ENCODE assay signal across 1 cellular context in the genomic region with DNA sequence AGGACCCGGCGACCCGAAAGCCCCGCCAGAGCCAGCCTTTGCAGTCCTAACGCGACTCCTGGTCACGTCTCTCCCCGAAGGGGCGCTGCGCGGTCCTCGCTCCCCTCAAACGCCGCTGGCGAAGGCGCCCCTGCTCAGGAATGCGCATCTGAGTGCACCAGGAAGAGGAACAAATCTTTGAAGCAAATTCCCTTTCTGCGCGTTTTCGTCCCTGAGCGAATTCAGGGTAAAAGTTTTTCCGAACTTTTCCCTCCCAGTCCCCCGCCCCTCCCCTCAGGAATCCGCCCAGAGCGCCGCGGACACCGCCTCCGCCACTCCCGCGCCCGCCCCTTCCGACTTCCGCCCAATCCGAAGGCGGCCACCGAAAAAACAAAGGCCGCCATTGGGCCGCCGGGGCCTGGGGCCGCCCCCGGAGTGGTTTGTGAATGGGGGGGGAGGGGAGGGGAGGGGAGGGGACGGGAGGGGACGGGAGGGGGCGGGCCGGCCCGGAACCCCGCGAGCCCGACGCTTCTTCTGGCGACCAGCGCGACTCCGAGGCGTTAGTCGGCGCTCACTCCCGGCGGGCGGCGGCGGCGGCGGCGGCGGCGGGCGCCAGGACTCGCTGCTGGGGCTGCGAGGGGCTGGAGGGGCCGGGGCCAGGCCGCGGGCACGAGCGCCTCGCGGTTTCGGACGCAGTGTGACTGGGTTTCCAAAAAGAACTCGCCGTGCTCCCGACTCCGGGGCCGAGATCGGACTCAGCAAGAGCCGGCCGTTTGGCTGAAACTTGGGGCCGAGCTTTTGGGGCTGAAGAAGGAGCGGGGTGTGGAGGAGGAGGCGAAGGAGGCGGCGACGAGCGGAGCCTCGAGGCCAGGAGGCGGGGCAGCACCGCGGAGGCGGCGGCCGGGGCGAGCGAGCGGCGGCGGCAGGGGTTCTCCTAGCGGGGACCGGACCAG.
TF ChIP-seq lines count a peak whose summit lies in the region.

Gene FZD7, plus strand, starts transcription at position 539 of the 932 bp plus-strand sequence. CDS start 793 bp downstream, outside the sequence.

TF ChIP-seq in WTC11, 78 proteins besides CTCF, POLR2A, EP300 and RAD21 (continued from another document):
- TF ChIP-seq ATF2 (CRISPR knock-in tag; IDR thresholded peaks at IDR 0.05; ENCODE audit: borderline replicate concordance, low read depth) (no peak), ATF6 (CRISPR knock-in tag; IDR thresholded peaks at IDR 0.05) (no peak)
